Comparison of ENCODE assay signal across 13 cellular contexts in genomic region chr4:8634773-8635172, GRCh38. TPM values are rescaled to one million over a fixed set of nuclear protein-coding genes. Genes with fewer than 3 reads are reported as not detected.
"Had no signal": no experiment of that assay in that cellular context is flagged by ENCODE, and none has a peak within 500 bp of the region (broad histone marks: within the 10 kb centered on the region; RNA-seq: fewer than 3 reads in every experiment).

No MANE protein-coding gene starts in this region.

RNA-seq across cellular contexts. Expression of gene CPZ, which starts 42.2 kb away (rescaled TPM):
- total RNA-seq: activated B cell treated with CpG ODN at 0.5 μM for 24 hours; activated CD4-positive, alpha-beta memory T cell treated with anti-CD3 and anti-CD28 coated beads for 36 hours; activated CD4-positive, alpha-beta T cell treated with anti-CD3 and anti-CD28 coated beads, Interleukin-2, amount 10 ng/mL, durations not matched to agents 24 days and 14 days; activated CD8-positive, alpha-beta memory T cell treated with anti-CD3 and anti-CD28 coated beads for 36 hours; activated CD8-positive, alpha-beta T cell treated with anti-CD3 and anti-CD28 coated beads for 36 hours; activated naive CD4-positive, alpha-beta T cell treated with anti-CD3 and anti-CD28 coated beads for 36 hours; activated naive CD4-positive, alpha-beta T cell treated with anti-CD3 and anti-CD28 coated beads, Interleukin-2, amount 50 U/mL, for 72 hours; activated naive CD8-positive, alpha-beta T cell treated with anti-CD3 and anti-CD28 coated beads for 36 hours; activated T-cell treated with anti-CD3 and anti-CD28 coated beads, Interleukin-2, amount 50 U/mL, for 4 hours; activated T-cell treated with anti-CD3 and anti-CD28 coated beads, Interleukin-2, amount 50 U/mL, for 72 hours; activated T-helper 1 cell treated with anti-CD3 and anti-CD28 coated beads, Interleukin-12 subunit alpha, Interleukin-12 subunit beta, Interleukin-2, Interleukin-4 antibody, amounts not matched to agents 30 ng/mL and 10 ng/mL and 1 ng/mL, durations not matched to agents 14 hours and 24 hours and 36 hours; activated T-helper 17 cell treated with anti-CD3 and anti-CD28 coated beads, Interleukin-2, amount 50 U/mL, for 72 hours had no signal

RNA-seq across cellular contexts. Expression of gene GPR78, which starts 54.6 kb away (rescaled TPM):
- total RNA-seq: activated B cell treated with CpG ODN at 0.5 μM for 24 hours; activated CD4-positive, alpha-beta memory T cell treated with anti-CD3 and anti-CD28 coated beads for 36 hours; activated CD4-positive, alpha-beta T cell treated with anti-CD3 and anti-CD28 coated beads, Interleukin-2, amount 10 ng/mL, durations not matched to agents 24 days and 14 days; activated CD8-positive, alpha-beta memory T cell treated with anti-CD3 and anti-CD28 coated beads for 36 hours; activated CD8-positive, alpha-beta T cell treated with anti-CD3 and anti-CD28 coated beads for 36 hours; activated naive CD4-positive, alpha-beta T cell treated with anti-CD3 and anti-CD28 coated beads for 36 hours; activated naive CD8-positive, alpha-beta T cell treated with anti-CD3 and anti-CD28 coated beads for 36 hours; activated T-cell treated with anti-CD3 and anti-CD28 coated beads, Interleukin-2, amount 50 U/mL, for 4 hours; activated T-cell treated with anti-CD3 and anti-CD28 coated beads, Interleukin-2, amount 50 U/mL, for 72 hours; activated T-helper 1 cell treated with anti-CD3 and anti-CD28 coated beads, Interleukin-12 subunit alpha, Interleukin-12 subunit beta, Interleukin-2, Interleukin-4 antibody, amounts not matched to agents 30 ng/mL and 10 ng/mL and 1 ng/mL, durations not matched to agents 14 hours and 24 hours and 36 hours; activated T-helper 17 cell treated with anti-CD3 and anti-CD28 coated beads, Interleukin-2, amount 50 U/mL, for 72 hours; ascending aorta had no signal
